In genomic region chr12:31260840-31261239, GRCh38 we compare ENCODE assay signal across 30 cellular contexts.
"Had no signal": no experiment of that assay in that cellular context is flagged by ENCODE, and none has a peak within 500 bp of the region (broad histone marks: within the 10 kb centered on the region; RNA-seq: fewer than 3 reads in every experiment).

No MANE protein-coding gene starts in this region.

- H3K9ac ChIP-seq: parathyroid adenoma had no signal

- H3K27me3 ChIP-seq: gastroesophageal sphincter, heart left ventricle, hepatocyte, neutrophil, right lobe of liver, tibial nerve, upper lobe of left lung had no signal

- H3K4me2 ChIP-seq: hepatocyte had no signal

- H3K36me3 ChIP-seq: gastroesophageal sphincter, heart left ventricle, neutrophil, right lobe of liver, thoracic aorta, tibial nerve, upper lobe of left lung had no signal

- H3K9me3 ChIP-seq: gastroesophageal sphincter, heart left ventricle, mucosa of descending colon, neutrophil, right lobe of liver, thoracic aorta, tibial nerve, upper lobe of left lung had no signal

- DNase-seq: dermis blood vessel endothelial cell; effector memory CD4-positive, alpha-beta T cell; foreskin fibroblast; heart left ventricle; kidney; mesenchymal stem cell; mucosa of descending colon; naive B cell; right lobe of liver; small intestine; stimulated activated CD4-positive, alpha-beta T cell treated with anti-CD3 and anti-CD28 coated beads, Interleukin-15, amount 100 ng/mL, for 24 hours; stimulated activated CD4-positive, alpha-beta T cell treated with anti-CD3 and anti-CD28 coated beads, Interleukin-2, amount 100 ng/mL, for 48 hours; stimulated activated naive B cell treated with anti-CD40 and anti-IgM and Interleukin-4, amounts not matched to agents 10 μg/mL and 1 μg/mL and 100 μg/mL, for 72 hours; upper lobe of left lung had no signal

- H3K27ac Mint-ChIP-seq: mesothelial cell of epicardium; natural killer cell treated with Interleukin-12 subunit alpha and Interleukin-12 subunit beta and Interleukin-15 and Interleukin-18, amount 100 ng/mL, for 72 hours; progenitor cell of endocrine pancreas; stimulated activated naive B cell treated with anti-CD40 and anti-IgM and Interleukin-4, amounts not matched to agents 10 μg/mL and 1 μg/mL and 100 μg/mL, for 72 hours; stimulated activated naive CD8-positive, alpha-beta T cell treated with anti-CD3 and anti-CD28 coated beads, Interleukin-15, Interleukin-2, amounts not matched to agents 100 ng/mL and 50 ng/mL, for 24 hours had no signal

- H3K36me3 Mint-ChIP-seq: mesothelial cell of epicardium; naive B cell; natural killer cell treated with Interleukin-12 subunit alpha and Interleukin-12 subunit beta and Interleukin-15 and Interleukin-18, amount 100 ng/mL, for 72 hours had no signal

- ATAC-seq: gastroesophageal sphincter; heart left ventricle; left lobe of liver; mucosa of descending colon; natural killer cell treated with Interleukin-12 subunit alpha and Interleukin-12 subunit beta and Interleukin-15 and Interleukin-18, amount 100 ng/mL, for 72 hours; right lobe of liver; stimulated activated naive B cell treated with anti-CD40 and anti-IgM and Interleukin-4, amounts not matched to agents 10 μg/mL and 1 μg/mL and 100 μg/mL, for 72 hours had no signal

- H3K27me3 Mint-ChIP-seq: naive B cell; natural killer cell treated with Interleukin-12 subunit alpha and Interleukin-12 subunit beta and Interleukin-15 and Interleukin-18, amount 100 ng/mL, for 72 hours; progenitor cell of endocrine pancreas; stimulated activated naive B cell treated with anti-CD40 and anti-IgM and Interleukin-4, amounts not matched to agents 10 μg/mL and 1 μg/mL and 100 μg/mL, for 72 hours; stimulated activated naive CD8-positive, alpha-beta T cell treated with anti-CD3 and anti-CD28 coated beads, Interleukin-15, Interleukin-2, amounts not matched to agents 100 ng/mL and 50 ng/mL, for 24 hours had no signal

- H3K4me3 ChIP-seq: coronary artery, gastroesophageal sphincter, heart left ventricle, hepatocyte, lung, mucosa of descending colon, right lobe of liver, thoracic aorta, tibial nerve, upper lobe of left lung had no signal

- H3K4me3 Mint-ChIP-seq: mesothelial cell of epicardium; naive B cell; natural killer cell treated with Interleukin-12 subunit alpha and Interleukin-12 subunit beta and Interleukin-15 and Interleukin-18, amount 100 ng/mL, for 72 hours; neural crest cell; stimulated activated naive B cell treated with anti-CD40 and anti-IgM and Interleukin-4, amounts not matched to agents 10 μg/mL and 1 μg/mL and 100 μg/mL, for 72 hours; stimulated activated naive CD8-positive, alpha-beta T cell treated with anti-CD3 and anti-CD28 coated beads, Interleukin-15, Interleukin-2, amounts not matched to agents 100 ng/mL and 50 ng/mL, for 24 hours had no signal

- H2AFZ ChIP-seq: hepatocyte, parathyroid adenoma had no signal

- H3K9me3 Mint-ChIP-seq: mesothelial cell of epicardium; naive B cell; natural killer cell treated with Interleukin-12 subunit alpha and Interleukin-12 subunit beta and Interleukin-15 and Interleukin-18, amount 100 ng/mL, for 72 hours; neural crest cell; stimulated activated naive B cell treated with anti-CD40 and anti-IgM and Interleukin-4, amounts not matched to agents 10 μg/mL and 1 μg/mL and 100 μg/mL, for 72 hours; stimulated activated naive CD8-positive, alpha-beta T cell treated with anti-CD3 and anti-CD28 coated beads, Interleukin-15, Interleukin-2, amounts not matched to agents 100 ng/mL and 50 ng/mL, for 24 hours had no signal

- H3K4me1 Mint-ChIP-seq: naive B cell; stimulated activated naive B cell treated with anti-CD40 and anti-IgM and Interleukin-4, amounts not matched to agents 10 μg/mL and 1 μg/mL and 100 μg/mL, for 72 hours had no signal

- H3K27ac ChIP-seq: coronary artery, gastroesophageal sphincter, heart left ventricle, hepatocyte, neutrophil, parathyroid adenoma, right lobe of liver, thoracic aorta, tibial nerve, upper lobe of left lung had no signal

- H3K4me1 ChIP-seq: gastroesophageal sphincter, heart left ventricle, parathyroid adenoma, right lobe of liver, tibial nerve, upper lobe of left lung had no signal

- H3K79me2 ChIP-seq: hepatocyte, parathyroid adenoma had no signal

- FAIRE-seq: endometrium, kidney, small intestine, urothelium cell line had no signal
